In the genomic region with DNA sequence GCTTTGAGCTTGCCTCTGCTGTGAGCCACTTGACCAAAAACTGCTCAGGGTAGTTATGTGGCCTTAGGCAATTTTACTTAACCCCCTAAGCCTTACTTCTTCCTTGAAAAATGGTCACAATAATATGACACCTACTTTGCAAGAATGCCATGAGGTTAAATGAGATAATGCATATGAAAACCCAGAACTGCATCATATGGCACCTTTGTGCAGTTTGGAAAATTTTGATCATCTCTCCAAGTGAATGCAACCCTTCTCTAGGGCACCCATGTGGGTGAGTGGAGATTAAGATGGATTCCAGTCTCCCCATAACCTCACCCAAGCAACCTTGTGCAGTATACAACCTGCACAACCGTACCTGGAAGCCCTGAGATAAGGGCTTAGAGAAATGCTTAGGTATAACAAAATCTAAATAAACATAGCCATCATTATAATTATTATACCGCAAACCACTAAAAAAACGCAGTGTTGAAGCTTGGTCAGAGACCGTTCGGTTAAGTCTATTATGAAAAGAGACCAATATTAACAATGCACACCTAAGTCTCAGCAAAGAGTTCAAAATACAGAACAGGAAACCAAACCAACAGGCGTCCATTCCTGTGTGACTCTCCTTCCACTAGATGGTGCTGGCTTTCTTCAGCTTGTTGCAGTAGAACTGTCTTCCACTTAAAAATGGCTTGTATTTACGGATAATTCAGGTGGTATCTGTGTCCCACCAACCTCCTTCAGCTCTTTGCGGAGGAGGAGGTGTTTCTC, we compare ENCODE assay signal across 9 cellular contexts. TPM values are rescaled to one million over a fixed set of nuclear protein-coding genes. Genes with fewer than 3 reads are reported as not detected.
A peak's percentile ranks its signal among the peaks of the same experiment; 100 is the strongest.
DNase-seq lines count a peak whose midpoint lies in the region; ATAC-seq lines count a peak whose summit lies in the region.
"Had no signal": no experiment of that assay in that cellular context is flagged by ENCODE, and none has a peak within 500 bp of the region (broad histone marks: within the 10 kb centered on the region; RNA-seq: fewer than 3 reads in every experiment).

No MANE protein-coding gene starts in this region.

- no peaks in the 10 kb centered on the region for H3K9me3 ChIP-seq in aorta (ENCODE audit: control insufficient read depth, low read length)

- in situ Hi-C loops in Caki2 (cut with HindIII; ENCODE audit: low pct_unique_long_range_greater_than_20kb, low sequenced_read_pairs) = no loop called here

- ATAC-seq in GM18909 (IDR thresholded peaks at IDR 0.05; ENCODE audit: poor library complexity, unreplicated experiment) (peak; percentile 86), HG03280 (IDR thresholded peaks at IDR 0.05; ENCODE audit: unreplicated experiment) (peak; percentile 72), aorta (ENCODE audit: low FRiP score) (no peak)

- H3K27me3 ChIP-seq in aorta (ENCODE audit: control insufficient read depth in 1 of 2, insufficient read depth in 2 of 2, low read length in 1 of 2) = no peaks in the 10 kb centered on the region

- no peak overlapping the region for H3K27ac ChIP-seq in aorta (ENCODE audit: low read depth in 1 of 2, low read length in 2 of 2)
- H3K27ac ChIP-seq: SK-N-MC had no signal

- H3K4me3 ChIP-seq in aorta (ENCODE audit: low read length in 2 of 2) = no peak overlapping the region
- H3K4me3 ChIP-seq: SK-N-MC had no signal

- intact Hi-C loops in aorta (cut with DNase I) = no loop called here

- H3K4me1 ChIP-seq in aorta (ENCODE audit: control insufficient read depth in 1 of 2, insufficient read depth in 2 of 2, low read length in 2 of 2) = no peaks in the 10 kb centered on the region

- H3K36me3 ChIP-seq in aorta (ENCODE audit: control insufficient read depth in 1 of 2, insufficient read depth in 2 of 2, low read length in 1 of 2) = no peaks in the 10 kb centered on the region

- WGBS in aorta, 2 donors = 32 to 35% methylated on average over 8 of the region's 8 CpGs

- DNase-seq in Caki2 (ENCODE audit: low read depth) = peak; percentile 29
- peak; percentile 40 to 74 for DNase-seq in NCI-H526 (lab: John Stamatoyannopoulos, UW)
- DNase-seq in cerebellar cortex (ENCODE audit: low spot score) = peak; percentile 49
- peak; percentile 58 to 64 for DNase-seq in lung microvascular endothelial cell (ENCODE audit: low read depth in 2 of 2)
- no peak for DNase-seq in stimulated activated CD4-positive, alpha-beta T cell treated with anti-CD3 and anti-CD28 coated beads, Interleukin-12 subunit alpha, Interleukin-12 subunit beta, amount 100 ng/mL, for 4 hours
- DNase-seq in aorta = no peak

RNA-seq across cellular contexts. Expression of gene ASB15, which starts 21.0 kb away (rescaled TPM):
- not detected in 2 replicates for total RNA-seq in Caki2 (2014; rRNA removed; shearing (Covaris generic); ENCODE audit: low replicate concordance)
- total RNA-seq in lung microvascular endothelial cell (not detected in 2 replicates), aorta (not detected)
- under 1 TPM in 1 of 2 donors, not detected in 1; 0.13 TPM for polyA plus RNA-seq in aorta

RNA-seq across cellular contexts. Expression of gene NDUFA5, which starts 23.0 kb away (rescaled TPM):
- 44.3 and 47.3 TPM in 2 replicates for total RNA-seq in Caki2 (2014; rRNA removed; shearing (Covaris generic); ENCODE audit: low replicate concordance)
- total RNA-seq in lung microvascular endothelial cell (25.7 and 40.5 TPM in 2 replicates), aorta (10 to 100 TPM; 51.1 to 53.6 TPM)
- 100 to 1,000 TPM in 1 of 2 donors, 10 to 100 TPM in 1; 79.7 to 138 TPM for polyA plus RNA-seq in aorta

RNA-seq across cellular contexts. Expression of gene IQUB, which starts 46.2 kb away (rescaled TPM):
- 0.10 TPM in 1 of 2 replicates, not detected in the other for total RNA-seq in Caki2 (2014; rRNA removed; shearing (Covaris generic); ENCODE audit: low replicate concordance)
- total RNA-seq in lung microvascular endothelial cell (under 0.01 and 0.20 TPM in 2 replicates), aorta (under 1 TPM; 0.39 to 0.81 TPM)
- under 1 TPM in 1 of 2 donors, not detected in 1; 0.59 TPM for polyA plus RNA-seq in aorta

Comparison
In these comparisons a context has a peak if more than half of its experiments do, and no peak if none do; other contexts are left out.
1. DNase-seq: peak in Caki2 (single experiment), NCI-H526 (2 of 2), cerebellar cortex (single experiment) and lung microvascular endothelial cell (2 of 2); none in stimulated activated CD4-positive, alpha-beta T cell treated with anti-CD3 and anti-CD28 coated beads, Interleukin-12 subunit alpha, Interleukin-12 subunit beta, amount 100 ng/mL, for 4 hours (single experiment) and aorta (0 of 2).